In genomic region chr1:245990315-245991022, GRCh38 we compare ENCODE assay signal across 1 cellular context.
TF ChIP-seq lines count a peak whose summit lies in the region.

No MANE protein-coding gene starts in this region.

TF ChIP-seq in IMR-90, 13 proteins besides CTCF, POLR2A, EP300 and RAD21 (continued from another document):
- TF ChIP-seq, protein P1, sequence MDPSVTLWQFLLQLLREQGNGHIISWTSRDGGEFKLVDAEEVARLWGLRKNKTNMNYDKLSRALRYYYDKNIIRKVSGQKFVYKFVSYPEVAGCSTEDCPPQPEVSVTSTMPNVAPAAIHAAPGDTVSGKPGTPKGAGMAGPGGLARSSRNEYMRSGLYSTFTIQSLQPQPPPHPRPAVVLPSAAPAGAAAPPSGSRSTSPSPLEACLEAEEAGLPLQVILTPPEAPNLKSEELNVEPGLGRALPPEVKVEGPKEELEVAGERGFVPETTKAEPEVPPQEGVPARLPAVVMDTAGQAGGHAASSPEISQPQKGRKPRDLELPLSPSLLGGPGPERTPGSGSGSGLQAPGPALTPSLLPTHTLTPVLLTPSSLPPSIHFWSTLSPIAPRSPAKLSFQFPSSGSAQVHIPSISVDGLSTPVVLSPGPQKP (IDR thresholded peaks at IDR 0.05; ENCODE audit: borderline replicate concordance, low read depth, low read length): no peak
- TF ChIP-seq FOS (IDR thresholded peaks at IDR 0.05; ENCODE audit: low read depth, low read length): no peak
- TF ChIP-seq NFE2L2 (IDR thresholded peaks at IDR 0.05; ENCODE audit: low read depth, low read length): no peak
- TF ChIP-seq MAFK (IDR thresholded peaks at IDR 0.05; ENCODE audit: low read depth, low read length): no peak
